Comparison of ENCODE assay signal across 2 cellular contexts in genomic region chr3:101362408-101362807, GRCh38.
TF ChIP-seq lines count a peak whose summit lies in the region.

No MANE protein-coding gene starts in this region.

TF ChIP-seq in HEK293, 187 proteins besides CTCF, POLR2A, EP300 and RAD21 (continued from another document):
- TF ChIP-seq ZBTB1 (tag by site-specific recombination; IDR thresholded peaks at IDR 0.05) (no peak), ZNF514 (tag by site-specific recombination; IDR thresholded peaks at IDR 0.05) (no peak), ZNF621 (tag by site-specific recombination; IDR thresholded peaks at IDR 0.05) (no peak), ZNF449 (tag by site-specific recombination; IDR thresholded peaks at IDR 0.05) (0 out of 2 replicates have a peak, but pooled peaks have one; percentile 42), OSR2 (tag by site-specific recombination; IDR thresholded peaks at IDR 0.05) (no peak)

TF ChIP-seq in GM12878, 131 proteins besides CTCF, POLR2A, EP300 and RAD21 (continued from another document):
- TF ChIP-seq FOS (IDR thresholded peaks at IDR 0.05; ENCODE audit: borderline replicate concordance, extremely low read depth, insufficient read length) (no peak), TAF1 (IDR thresholded peaks at IDR 0.05; ENCODE audit: borderline replicate concordance, low read depth, low read length) (no peak), IKZF2 (IDR thresholded peaks at IDR 0.05) (no peak), RAD51 (IDR thresholded peaks at IDR 0.05) (no peak), ATF2 (IDR thresholded peaks at IDR 0.05; ENCODE audit: low read length) (no peak), POLR2AphosphoS5 (IDR thresholded peaks at IDR 0.05; ENCODE audit: low read length) (no peak), ELK1 (IDR thresholded peaks at IDR 0.05; ENCODE audit: low read depth, low read length) (no peak), CREM (IDR thresholded peaks at IDR 0.05; ENCODE audit: low read depth) (no peak), POLR2AphosphoS2 (IDR thresholded peaks at IDR 0.05; ENCODE audit: low read depth, low read length) (no peak), NFYA (IDR thresholded peaks at IDR 0.05; ENCODE audit: borderline replicate concordance, low read depth, low read length) (no peak), ZNF622 (IDR thresholded peaks at IDR 0.05) (no peak), MYC (IDR thresholded peaks at IDR 0.05; ENCODE audit: insufficient read depth, insufficient read length, insufficient replicate concordance, low read length, severe bottlenecking) (no peak), HSF1 (IDR thresholded peaks at IDR 0.05; ENCODE audit: low read depth, low read length) (no peak)
